In genomic region chr2:174697267-174697666, GRCh38 we compare ENCODE assay signal across 8 cellular contexts.
DNase-seq lines count a peak whose midpoint lies in the region; ATAC-seq and TF ChIP-seq lines count a peak whose summit lies in the region.

No MANE protein-coding gene starts in this region.

- peak; percentile 88 for ATAC-seq in GM21737 (IDR thresholded peaks at IDR 0.05; ENCODE audit: unreplicated experiment)

- H3K4me3 ChIP-seq in GM06990 (replicated peaks; ENCODE audit: low read depth, low read length) = no peak overlapping the region

- CTCF ChIA-PET in activated naive CD4-positive, alpha-beta T cell treated with anti-CD3 and anti-CD28 coated beads for 36 hours (lab: Charles Lee) = interaction anchor here (0.5 to 12.2 kb wide), 44 partner anchors 8 to 1274 kb away, joined by 3 to 139 read pairs (median 4); partner anchors contain the start of gene CHN1

- H3K27me3 Mint-ChIP-seq in activated naive CD4-positive, alpha-beta T cell treated with anti-CD3 and anti-CD28 coated beads for 36 hours (ENCODE audit: low read depth) = no peaks in the 10 kb centered on the region

- peak; percentile 14 for DNase-seq in GM06990 (ENCODE audit: extremely low read depth, insufficient read length)
- DNase-seq in SHP77 treated with DMSO at 0.1 percent for 48 hours (lab: John Stamatoyannopoulos, UW) = peak; percentile 4
- DNase-seq in activated naive CD4-positive, alpha-beta T cell treated with anti-CD3 and anti-CD28 coated beads for 36 hours = peak; percentile 80
- DNase-seq in head of caudate nucleus = peak; percentile 45 to 89 (median 75)
- peak; percentile 67 for DNase-seq in retina
- DNase-seq in ureter (ENCODE audit: low spot score) = no peak

- H3K27ac Mint-ChIP-seq in activated naive CD4-positive, alpha-beta T cell treated with anti-CD3 and anti-CD28 coated beads for 36 hours = no peak overlapping the region

- no peaks in the 10 kb centered on the region for H3K36me3 Mint-ChIP-seq in activated naive CD4-positive, alpha-beta T cell treated with anti-CD3 and anti-CD28 coated beads for 36 hours (ENCODE audit: low read depth)

- TF ChIP-seq RAD21 in Ishikawa (IDR thresholded peaks at IDR 0.05; ENCODE audit: low read depth) = peak; percentile 66

- H3K4me1 Mint-ChIP-seq in activated naive CD4-positive, alpha-beta T cell treated with anti-CD3 and anti-CD28 coated beads for 36 hours (ENCODE audit: low read depth) = no peaks in the 10 kb centered on the region

- no peaks in the 10 kb centered on the region for H3K9me3 Mint-ChIP-seq in activated naive CD4-positive, alpha-beta T cell treated with anti-CD3 and anti-CD28 coated beads for 36 hours

- no peaks in the 10 kb centered on the region for H3K27me3 ChIP-seq in GM06990 (replicated peaks; ENCODE audit: control insufficient read depth, insufficient read depth, low read length)

- H3K4me3 Mint-ChIP-seq in activated naive CD4-positive, alpha-beta T cell treated with anti-CD3 and anti-CD28 coated beads for 36 hours = no peak overlapping the region

- TF ChIP-seq CTCF in GM06990 (IDR thresholded peaks at IDR 0.05; ENCODE audit: insufficient read depth, low read length, poor library complexity, severe bottlenecking) = peak; percentile 92

- no peak for TF ChIP-seq EP300 in Ishikawa (IDR thresholded peaks at IDR 0.05; ENCODE audit: borderline replicate concordance)

- intact Hi-C loops in activated naive CD4-positive, alpha-beta T cell treated with anti-CD3 and anti-CD28 coated beads for 36 hours (cut with micrococcal nuclease) = loop anchor here (2.0 to 5.0 kb wide), 2 partner anchors 74 to 310 kb away; partner anchors contain the start of gene CHN1
- intact Hi-C loops in head of caudate nucleus (cut with DNase I) = loop anchor here (10.0 kb wide), 2 partner anchors 232 to 288 kb away; no protein-coding TSS in a partner anchor

- no peaks in the 10 kb centered on the region for H3K36me3 ChIP-seq in GM06990 (ENCODE audit: control insufficient read depth, insufficient read depth, low read length)

TF ChIP-seq in Ishikawa, 13 proteins besides CTCF, POLR2A, EP300 and RAD21:
- TF ChIP-seq EGR1 (IDR thresholded peaks at IDR 0.05) (no peak), ZBTB7A (IDR thresholded peaks at IDR 0.05; ENCODE audit: low read depth) (no peak), FOXM1 (IDR thresholded peaks at IDR 0.05; ENCODE audit: borderline replicate concordance, low read depth) (no peak), TEAD4 (IDR thresholded peaks at IDR 0.05) (no peak), TAF1 (IDR thresholded peaks at IDR 0.05; ENCODE audit: low read depth) (no peak), TCF12 (IDR thresholded peaks at IDR 0.05; ENCODE audit: low read depth) (no peak), MAX (IDR thresholded peaks at IDR 0.05) (no peak), YY1 (IDR thresholded peaks at IDR 0.05; ENCODE audit: low read depth) (no peak), NFIC (IDR thresholded peaks at IDR 0.05) (no peak)
- TF ChIP-seq, protein P1, sequence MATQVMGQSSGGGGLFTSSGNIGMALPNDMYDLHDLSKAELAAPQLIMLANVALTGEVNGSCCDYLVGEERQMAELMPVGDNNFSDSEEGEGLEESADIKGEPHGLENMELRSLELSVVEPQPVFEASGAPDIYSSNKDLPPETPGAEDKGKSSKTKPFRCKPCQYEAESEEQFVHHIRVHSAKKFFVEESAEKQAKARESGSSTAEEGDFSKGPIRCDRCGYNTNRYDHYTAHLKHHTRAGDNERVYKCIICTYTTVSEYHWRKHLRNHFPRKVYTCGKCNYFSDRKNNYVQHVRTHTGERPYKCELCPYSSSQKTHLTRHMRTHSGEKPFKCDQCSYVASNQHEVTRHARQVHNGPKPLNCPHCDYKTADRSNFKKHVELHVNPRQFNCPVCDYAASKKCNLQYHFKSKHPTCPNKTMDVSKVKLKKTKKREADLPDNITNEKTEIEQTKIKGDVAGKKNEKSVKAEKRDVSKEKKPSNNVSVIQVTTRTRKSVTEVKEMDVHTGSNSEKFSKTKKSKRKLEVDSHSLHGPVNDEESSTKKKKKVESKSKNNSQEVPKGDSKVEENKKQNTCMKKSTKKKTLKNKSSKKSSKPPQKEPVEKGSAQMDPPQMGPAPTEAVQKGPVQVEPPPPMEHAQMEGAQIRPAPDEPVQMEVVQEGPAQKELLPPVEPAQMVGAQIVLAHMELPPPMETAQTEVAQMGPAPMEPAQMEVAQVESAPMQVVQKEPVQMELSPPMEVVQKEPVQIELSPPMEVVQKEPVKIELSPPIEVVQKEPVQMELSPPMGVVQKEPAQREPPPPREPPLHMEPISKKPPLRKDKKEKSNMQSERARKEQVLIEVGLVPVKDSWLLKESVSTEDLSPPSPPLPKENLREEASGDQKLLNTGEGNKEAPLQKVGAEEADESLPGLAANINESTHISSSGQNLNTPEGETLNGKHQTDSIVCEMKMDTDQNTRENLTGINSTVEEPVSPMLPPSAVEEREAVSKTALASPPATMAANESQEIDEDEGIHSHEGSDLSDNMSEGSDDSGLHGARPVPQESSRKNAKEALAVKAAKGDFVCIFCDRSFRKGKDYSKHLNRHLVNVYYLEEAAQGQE (IDR thresholded peaks at IDR 0.05; ENCODE audit: low read depth) = no peak
